In the genomic region with DNA sequence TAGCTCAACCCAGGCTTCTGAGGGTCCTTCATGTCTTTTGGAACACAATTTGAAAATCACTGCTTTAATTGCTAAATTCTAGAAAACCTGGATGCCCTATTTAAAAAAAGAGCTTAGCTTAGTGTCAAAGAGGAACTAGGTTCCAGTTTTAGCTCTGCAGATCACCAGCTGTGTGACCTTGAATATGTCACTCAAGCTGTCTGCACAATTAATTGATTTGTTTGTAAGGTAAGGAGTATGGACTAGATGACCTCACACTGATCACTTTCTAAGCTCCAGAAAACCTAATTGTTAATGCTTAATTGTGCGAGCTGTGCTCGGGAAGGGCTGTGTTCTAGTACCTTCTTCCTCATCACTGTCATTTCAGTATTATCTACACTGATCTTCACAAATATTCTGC, we compare ENCODE assay signal across 21 cellular contexts. TPM values are rescaled to one million over a fixed set of nuclear protein-coding genes. Genes with fewer than 3 reads are reported as not detected.
DNase-seq lines count a peak whose midpoint lies in the region; ATAC-seq, FAIRE-seq and TF ChIP-seq lines count a peak whose summit lies in the region.
"Had no signal": no experiment of that assay in that cellular context is flagged by ENCODE, and none has a peak within 500 bp of the region (broad histone marks: within the 10 kb centered on the region; RNA-seq: fewer than 3 reads in every experiment).

No MANE protein-coding gene starts in this region.

- peaks cover 30% of the 10 kb centered on the region for H3K79me2 ChIP-seq in GM23338 (replicated peaks; ENCODE audit: insufficient read depth)

- TF ChIP-seq CTCF in GM23338 (conservative IDR thresholded peaks at IDR 0.05; ENCODE audit: low read depth in 2 of 2), result no peak
- no peak for TF ChIP-seq CTCF in Panc1 (IDR thresholded peaks at IDR 0.05)

- no peak for ATAC-seq in activated CD8-positive, alpha-beta memory T cell treated with anti-CD3 and anti-CD28 coated beads, Interleukin-2, amount 10 ng/mL, durations not matched to agents 7 days and 5 days
- ATAC-seq in GM23338 (no peak), Panc1 (no peak), GM19395 (IDR thresholded peaks at IDR 0.05; ENCODE audit: unreplicated experiment) (no peak)
- ATAC-seq in stimulated activated effector memory CD8-positive, alpha-beta T cell treated with anti-CD3 and anti-CD28 coated beads, Interleukin-12 subunit alpha, Interleukin-12 subunit beta, amount 100 ng/mL, for 72 hours, result no peak
- ATAC-seq: A549, lower lobe of right lung had no signal

- BruUV-seq in Panc1 (replicated peaks; lab: Mats Ljungman, UMichigan), result TSS peak; percentile 6

- peaks cover 25% of the 10 kb centered on the region for H3K4me1 ChIP-seq in GM23338 (ENCODE audit: insufficient read depth)
- H3K4me1 ChIP-seq in Panc1 (ENCODE audit: control insufficient read depth, insufficient read depth, low read length), result peaks cover 16% of the 10 kb centered on the region

- no peak for DNase-seq in activated CD8-positive, alpha-beta memory T cell treated with anti-CD3 and anti-CD28 coated beads, Interleukin-2, amount 10 ng/mL, durations not matched to agents 7 days and 5 days
- DNase-seq in activated CD8-positive, alpha-beta memory T cell treated with anti-CD3 and anti-CD28 coated beads, Interleukin-2, amount 50 U/mL, for 48 hours, result no peak
- no peak for DNase-seq in GM23338 (ENCODE audit: low spot score)
- no peak for DNase-seq in Panc1 (ENCODE audit: low read depth, low spot score)
- DNase-seq in stimulated activated effector memory CD8-positive, alpha-beta T cell treated with anti-CD3 and anti-CD28 coated beads, Interleukin-12 subunit alpha, Interleukin-12 subunit beta, amount 100 ng/mL, for 72 hours (ENCODE audit: low spot score in 2 of 2), result no peak
- DNase-seq in GM12892 (ENCODE audit: insufficient read length), result no peak
- DNase-seq in RKO (ENCODE audit: low spot score), result no peak
- DNase-seq: activated CD4-positive, alpha-beta T cell treated with anti-CD3 and anti-CD28 coated beads, Interleukin-2, amount 50 U/mL, for 1 hour; effector memory CD4-positive, alpha-beta T cell; EL; HFFc6; kidney; lower lobe of right lung; NCI-H2107; NCI-H524; nucleus accumbens; spleen; stimulated activated CD4-positive, alpha-beta T cell treated with anti-CD3 and anti-CD28 coated beads, Interleukin-4, amount 100 ng/mL, for 24 hours had no signal

- H3K4me3 ChIP-seq in GM23338, result no peak overlapping the region
- H3K4me3 ChIP-seq in Panc1 (ENCODE audit: low read depth in 2 of 2, low read length in 2 of 2), result no peak overlapping the region
- H3K4me3 ChIP-seq: A549, lower lobe of right lung had no signal

- peaks cover 37% of the 10 kb centered on the region for H3K4me1 Mint-ChIP-seq in activated CD8-positive, alpha-beta memory T cell treated with anti-CD3 and anti-CD28 coated beads, Interleukin-2, amount 10 ng/mL, durations not matched to agents 7 days and 5 days
- peaks cover 22% of the 10 kb centered on the region for H3K4me1 Mint-ChIP-seq in GM23338
- H3K4me1 Mint-ChIP-seq in stimulated activated effector memory CD8-positive, alpha-beta T cell treated with anti-CD3 and anti-CD28 coated beads, Interleukin-12 subunit alpha, Interleukin-12 subunit beta, amount 100 ng/mL, for 72 hours, result peaks cover 28% of the 10 kb centered on the region

- peaks cover 23% of the 10 kb centered on the region for H3K36me3 Mint-ChIP-seq in activated CD8-positive, alpha-beta memory T cell treated with anti-CD3 and anti-CD28 coated beads, Interleukin-2, amount 10 ng/mL, durations not matched to agents 7 days and 5 days
- H3K36me3 Mint-ChIP-seq in GM23338 (ENCODE audit: low read depth), result peaks cover 20% of the 10 kb centered on the region; the same call in 2 of the 3 replicates
- H3K36me3 Mint-ChIP-seq in stimulated activated effector memory CD8-positive, alpha-beta T cell treated with anti-CD3 and anti-CD28 coated beads, Interleukin-12 subunit alpha, Interleukin-12 subunit beta, amount 100 ng/mL, for 72 hours, result no peaks in the 10 kb centered on the region

- H3K9me3 ChIP-seq in Panc1 (ENCODE audit: control insufficient read depth, insufficient read depth, low read depth, low read length), result no peaks in the 10 kb centered on the region
- H3K9me3 ChIP-seq: A549, lower lobe of right lung, spleen had no signal

- peaks cover 16% of the 10 kb centered on the region for H3K27me3 Mint-ChIP-seq in activated CD8-positive, alpha-beta memory T cell treated with anti-CD3 and anti-CD28 coated beads, Interleukin-2, amount 10 ng/mL, durations not matched to agents 7 days and 5 days
- H3K27me3 Mint-ChIP-seq in GM23338 (ENCODE audit: insufficient read depth, low read depth, poor library complexity), result no peaks in the 10 kb centered on the region

- CTCF ChIA-PET in activated CD8-positive, alpha-beta memory T cell treated with anti-CD3 and anti-CD28 coated beads, Interleukin-2, amount 10 ng/mL, durations not matched to agents 7 days and 5 days (lab: Charles Lee), result interaction anchor here (0.8 to 1.2 kb wide), 7 partner anchors 10 to 170 kb away, joined by 3 to 4 read pairs (median 3); no protein-coding TSS in a partner anchor
- CTCF ChIA-PET in Panc1 (lab: Charles Lee), result interaction anchor here (0.7 kb wide), 1 partner anchor 74 kb away, joined by 3 read pairs; no protein-coding TSS in a partner anchor

- H3K4me3 Mint-ChIP-seq in activated CD8-positive, alpha-beta memory T cell treated with anti-CD3 and anti-CD28 coated beads, Interleukin-2, amount 10 ng/mL, durations not matched to agents 7 days and 5 days, result peak overlapping the region; percentile 59
- no peak overlapping the region for H3K4me3 Mint-ChIP-seq in GM23338
- H3K4me3 Mint-ChIP-seq in stimulated activated effector memory CD8-positive, alpha-beta T cell treated with anti-CD3 and anti-CD28 coated beads, Interleukin-12 subunit alpha, Interleukin-12 subunit beta, amount 100 ng/mL, for 72 hours, result peak overlapping the region; percentile 59
- H3K4me3 Mint-ChIP-seq: HFFc6 had no signal

- H3K9me2 ChIP-seq in GM23338 (ENCODE audit: insufficient read depth), result no peaks in the 10 kb centered on the region

- intact Hi-C loops in Panc1 (cut with micrococcal nuclease; ENCODE audit: unreplicated experiment), result no loop called here

- no peak overlapping the region for H2AFZ ChIP-seq in GM23338

- in situ Hi-C loops in Panc1 (cut with HindIII; ENCODE audit: low pct_unique_long_range_greater_than_20kb, low sequenced_read_pairs), result no loop called here

- H3F3A ChIP-seq in GM23338 (replicated peaks; ENCODE audit: low read depth), result no peaks in the 10 kb centered on the region

- POLR2A ChIA-PET in Panc1 (lab: Charles Lee), result no interaction called here

- H3K4me2 ChIP-seq in GM23338, result no peak overlapping the region
- H3K4me2 ChIP-seq: A549 had no signal

- no peaks in the 10 kb centered on the region for H4K20me1 ChIP-seq in GM23338 (replicated peaks; ENCODE audit: insufficient read depth)

- peak overlapping the region; percentile 67 for H3K27ac Mint-ChIP-seq in activated CD8-positive, alpha-beta memory T cell treated with anti-CD3 and anti-CD28 coated beads, Interleukin-2, amount 10 ng/mL, durations not matched to agents 7 days and 5 days
- no peak overlapping the region for H3K27ac Mint-ChIP-seq in GM23338
- peak overlapping the region; percentile 8 for H3K27ac Mint-ChIP-seq in stimulated activated effector memory CD8-positive, alpha-beta T cell treated with anti-CD3 and anti-CD28 coated beads, Interleukin-12 subunit alpha, Interleukin-12 subunit beta, amount 100 ng/mL, for 72 hours
- H3K27ac Mint-ChIP-seq: activated naive CD4-positive, alpha-beta T cell treated with anti-CD3 and anti-CD28 coated beads, Interleukin-2, amount 50 U/mL, for 72 hours; HFFc6 had no signal

- no peaks in the 10 kb centered on the region for H3K9me3 Mint-ChIP-seq in activated CD8-positive, alpha-beta memory T cell treated with anti-CD3 and anti-CD28 coated beads, Interleukin-2, amount 10 ng/mL, durations not matched to agents 7 days and 5 days (ENCODE audit: low read depth)
- no peaks in the 10 kb centered on the region for H3K9me3 Mint-ChIP-seq in GM23338
- H3K9me3 Mint-ChIP-seq in stimulated activated effector memory CD8-positive, alpha-beta T cell treated with anti-CD3 and anti-CD28 coated beads, Interleukin-12 subunit alpha, Interleukin-12 subunit beta, amount 100 ng/mL, for 72 hours, result no peaks in the 10 kb centered on the region
- H3K9me3 Mint-ChIP-seq: activated naive CD4-positive, alpha-beta T cell treated with anti-CD3 and anti-CD28 coated beads, Interleukin-2, amount 50 U/mL, for 72 hours; HFFc6 had no signal

- no peaks in the 10 kb centered on the region for H3K27me3 ChIP-seq in GM23338 (ENCODE audit: insufficient read depth)
- H3K27me3 ChIP-seq in Panc1 (ENCODE audit: control insufficient read depth, insufficient read depth, low read length), result no peaks in the 10 kb centered on the region
- H3K27me3 ChIP-seq: spleen had no signal

- FAIRE-seq in GM12892 (lab: Jason Lieb, UNC), result no peak
- FAIRE-seq: A549, kidney had no signal

- no peak for TF ChIP-seq POLR2A in GM12892 (IDR thresholded peaks at IDR 0.05; ENCODE audit: low read depth, low read length)

- H3K36me3 ChIP-seq in GM23338 (ENCODE audit: insufficient read depth) (peaks cover 3% of the 10 kb centered on the region; the same call in 1 of the 2 replicates), Panc1 (ENCODE audit: control insufficient read depth, insufficient read depth, low read length) (no peaks in the 10 kb centered on the region)

- H3K27ac ChIP-seq in GM23338 (ENCODE audit: low read depth) (peak overlapping the region; percentile 21; the same call in 1 of the 2 replicates), Panc1 (ENCODE audit: low read length) (no peak overlapping the region)
- H3K27ac ChIP-seq: A549, lower lobe of right lung, spleen had no signal

TF ChIP-seq in GM23338, 12 proteins besides CTCF, POLR2A, EP300 and RAD21 (continues in another document):
- no peak for TF ChIP-seq JUNB (IDR thresholded peaks at IDR 0.05; ENCODE audit: unreplicated experiment)

RNA-seq across cellular contexts. Expression of a gene that starts 26.2 kb away (rescaled TPM):
- total RNA-seq in activated CD8-positive, alpha-beta memory T cell treated with anti-CD3 and anti-CD28 coated beads, Interleukin-2, amount 10 ng/mL, durations not matched to agents 7 days and 5 days, result 100 to 1,000 TPM; 102 to 195 TPM
- 86.8 and 121 TPM in 2 replicates for total RNA-seq in GM23338 (2014; rRNA removed; shearing (Covaris generic))
- polyA plus RNA-seq in GM23338 (2016; fragmentation: Nextera tagmentation; extraction: Ambion mirVana), result 34.8 and 53.9 TPM in 2 replicates
- total RNA-seq in Panc1 (2021; ENCODE audit: unreplicated experiment), result 122 TPM
- 52.1 TPM for polyA plus RNA-seq in Panc1 (2012; ENCODE audit: insufficient read length)
- polyA plus RNA-seq in GM12892 (2012; ENCODE audit: missing spikeins), result 13.3 TPM
